ENCODE assay signal across 6 cellular contexts in the genomic region with DNA sequence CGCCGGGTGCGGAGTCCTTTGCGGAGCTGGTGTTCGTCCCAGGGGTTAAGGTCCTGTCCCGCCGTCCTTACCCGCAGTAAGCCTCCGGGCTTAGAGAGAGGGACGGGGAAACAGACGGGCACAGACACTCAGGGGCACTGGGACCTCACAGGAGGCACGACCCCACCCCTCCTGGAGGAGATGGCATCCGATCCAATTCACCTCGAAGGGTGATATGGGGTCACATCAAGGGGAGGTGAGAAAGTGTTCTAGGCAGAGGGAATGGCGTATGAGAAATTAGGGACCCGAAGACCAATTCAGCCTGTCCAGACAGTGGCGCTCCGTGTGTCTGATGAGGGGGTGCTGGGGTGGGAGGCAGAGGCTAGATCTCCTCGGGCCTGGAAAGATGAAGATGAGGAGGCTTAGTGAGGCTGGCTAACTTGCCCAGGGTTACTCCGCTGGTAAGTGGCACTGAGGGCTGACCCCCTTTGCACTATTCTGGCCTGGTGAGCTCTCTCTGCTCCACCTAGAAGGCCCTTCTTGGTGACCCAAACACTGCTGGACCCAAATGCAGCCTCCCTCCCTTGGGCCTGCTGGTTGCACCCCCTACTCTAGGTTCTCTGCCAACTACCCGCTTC. TPM values are rescaled to one million over a fixed set of nuclear protein-coding genes. Genes with fewer than 3 reads are reported as not detected.
DNase-seq lines count a peak whose midpoint lies in the region; ATAC-seq and TF ChIP-seq lines count a peak whose summit lies in the region.

No MANE protein-coding gene starts in this region.

- peak overlapping the region; percentile 88 to 98 (median 97) for H3K4me3 Mint-ChIP-seq in immature natural killer cell

- TF ChIP-seq CTCF in AG04449 (IDR thresholded peaks at IDR 0.05; ENCODE audit: insufficient read depth, low read length, missing control alignments): no peak
- no peak for TF ChIP-seq CTCF in GM10266 (IDR thresholded peaks at IDR 0.05; ENCODE audit: control insufficient read depth, insufficient read depth, low read depth, missing control alignments)

- CTCF ChIA-PET in AG04449 (lab: Yijun Ruan, JAX): interaction anchor here (0.9 to 8.0 kb wide), 4 partner anchors 12 to 89 kb away, joined by 3 to 62 read pairs (median 5); a partner anchor contains a TSS

- peak overlapping the region; percentile 100 for H3K27ac ChIP-seq in SJSA1

- H3K36me3 Mint-ChIP-seq in immature natural killer cell: no peaks in the 10 kb centered on the region

- H3K9me3 Mint-ChIP-seq in immature natural killer cell: no peaks in the 10 kb centered on the region

- H3K27me3 ChIP-seq in SJSA1 (replicated peaks): no peaks in the 10 kb centered on the region

- no peaks in the 10 kb centered on the region for H3K9me3 ChIP-seq in SJSA1 (replicated peaks)

- POLR2A ChIA-PET in AG04449 (lab: Yijun Ruan, JAX): interaction anchor here (1.2 to 4.9 kb wide), 2 partner anchors 19 to 166 kb away, joined by 3 to 78 read pairs; a partner anchor contains a TSS

- ATAC-seq in GM21390 (IDR thresholded peaks at IDR 0.05; ENCODE audit: unreplicated experiment): no peak

- peaks cover 37 to 49% of the 10 kb centered on the region in 2 donors for H3K4me1 Mint-ChIP-seq in immature natural killer cell

- H3K4me3 ChIP-seq in AG04449 (ENCODE audit: low read depth, low read length) (peak overlapping the region; percentile 59), SJSA1 (peak overlapping the region; percentile 21)

- H3K27ac Mint-ChIP-seq in immature natural killer cell: peak overlapping the region; percentile 100

- H3K4me1 ChIP-seq in SJSA1 (replicated peaks): peaks cover 21% of the 10 kb centered on the region

- DNase-seq in AG04449 (ENCODE audit: low read depth, low spot score) (no peak), SJSA1 (ENCODE audit: low read depth in 1 of 2, low spot score in 2 of 2) (no peak), immature natural killer cell (no peak), dedifferentiated amniotic fluid mesenchymal stem cell (ENCODE audit: extremely low spot score) (no peak), GM10266 (ENCODE audit: extremely low spot score) (no peak)

- H3K27me3 Mint-ChIP-seq in immature natural killer cell (ENCODE audit: low read depth in 3 of 3): peaks cover 6 to 16% (median 7%) of the 10 kb centered on the region in 3 donors

- H3K36me3 ChIP-seq in SJSA1: 0 out of 2 replicates have a peak, but pooled peaks cover 3% of the 10 kb centered on the region

RNA-seq across cellular contexts. Expression of a gene that starts 12.1 kb away (rescaled TPM):
- total RNA-seq in SJSA1 (2014; rRNA removed; shearing (Covaris generic)): 0.81 and 4.0 TPM in 2 replicates
- polyA plus RNA-seq in immature natural killer cell: under 1 TPM in 1 of 3 donors, not detected in 2; 0.38 TPM

RNA-seq across cellular contexts. Expression of a gene that starts 13.3 kb away (rescaled TPM):
- total RNA-seq in SJSA1 (2014; rRNA removed; shearing (Covaris generic)): not detected in 2 replicates
- polyA plus RNA-seq in immature natural killer cell: not detected

RNA-seq across cellular contexts. Expression of a gene that starts 20.3 kb away (rescaled TPM):
- total RNA-seq in SJSA1 (2014; rRNA removed; shearing (Covaris generic)): 7.0 and 9.6 TPM in 2 replicates
- polyA plus RNA-seq in immature natural killer cell: 1 to 10 TPM; 2.1 to 5.0 (median 2.1) TPM

RNA-seq across cellular contexts. Expression of a gene that starts 22.6 kb away (rescaled TPM):
- 1.0 and 1.5 TPM in 2 replicates for total RNA-seq in SJSA1 (2014; rRNA removed; shearing (Covaris generic))
- polyA plus RNA-seq in immature natural killer cell: under 1 TPM in 1 of 3 donors, not detected in 2; 0.20 TPM

RNA-seq across cellular contexts. Expression of a gene that starts 32.5 kb away (rescaled TPM):
- total RNA-seq in SJSA1 (2014; rRNA removed; shearing (Covaris generic)): not detected in 2 replicates
- under 1 TPM in 1 of 3 donors, not detected in 2; 0.37 TPM for polyA plus RNA-seq in immature natural killer cell
